8 cellular contexts compared by ENCODE assay signal in the genomic region with DNA sequence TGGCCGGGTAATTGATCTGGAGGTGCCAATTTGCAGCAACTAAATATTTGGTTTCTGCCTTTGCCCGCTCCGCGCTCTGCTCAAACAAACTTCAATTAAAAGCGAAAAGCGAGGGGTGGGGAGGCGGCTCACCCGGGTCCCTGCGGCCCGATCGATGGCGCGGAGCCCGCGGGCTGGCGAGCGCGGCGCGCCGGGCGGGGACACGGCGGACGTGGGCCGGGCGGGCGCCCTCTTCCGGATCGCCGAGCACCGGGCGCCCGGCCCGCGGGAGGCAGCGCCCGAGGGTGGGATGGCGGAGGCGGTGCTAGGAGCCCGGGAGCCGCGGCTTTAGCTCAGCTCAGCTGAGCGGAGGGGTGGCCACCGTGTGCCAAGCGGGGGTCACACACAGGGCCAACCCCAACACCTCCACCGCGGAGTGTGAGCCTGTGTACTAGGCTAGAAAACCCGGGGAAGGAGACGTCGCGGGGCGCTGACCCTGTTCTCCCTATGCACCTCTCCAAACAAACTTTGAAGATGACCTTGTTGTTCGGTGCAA. TPM values are rescaled to one million over a fixed set of nuclear protein-coding genes. Genes with fewer than 3 reads are reported as not detected.
DNase-seq lines count a peak whose midpoint lies in the region; ATAC-seq and TF ChIP-seq lines count a peak whose summit lies in the region.

No MANE protein-coding gene starts in this region.

- H3K27me3 Mint-ChIP-seq in brain, result peaks cover 13% of the 10 kb centered on the region

- TF ChIP-seq CTCF in brain (conservative IDR thresholded peaks at IDR 0.05), result peak; percentile 28 to 56

- H3K27ac Mint-ChIP-seq in brain, result peak overlapping the region in 1 of 5 experiments; percentile 89

- H3K9me3 Mint-ChIP-seq in brain, result peaks cover 0 to 2% (median 0%) of the 10 kb centered on the region in 5 experiments

- DNase-seq in DMS79 treated with DMSO at 0.1 percent for 48 hours (lab: John Stamatoyannopoulos, UW) (peak; percentile 22), SW480 (ENCODE audit: low spot score) (peak; percentile 59), iris pigment epithelial cell (ENCODE audit: low read depth) (peak; percentile 25)
- no peak for DNase-seq in Jurkat, Clone E6-1 (ENCODE audit: low read depth, low spot score)
- peak; percentile 9 to 42 for DNase-seq in stimulated activated CD4-positive, alpha-beta T cell treated with anti-CD3 and anti-CD28 coated beads, Interleukin-1b, Interleukin-23, amount 100 ng/mL, for 4 hours (ENCODE audit: low read depth in 2 of 2)

- peak overlapping the region; percentile 37 for H3K4me3 ChIP-seq in Jurkat, Clone E6-1 (ENCODE audit: low read length)

- ATAC-seq in GM18502 (IDR thresholded peaks at IDR 0.05; ENCODE audit: poor library complexity, unreplicated experiment) (no peak), GM19351 (IDR thresholded peaks at IDR 0.05; ENCODE audit: unreplicated experiment) (no peak)

- peaks cover 9% of the 10 kb centered on the region for H3K36me3 Mint-ChIP-seq in brain

- H3K4me1 Mint-ChIP-seq in brain, result peaks cover 58% of the 10 kb centered on the region

- H3K4me3 Mint-ChIP-seq in brain, result peak overlapping the region; percentile 81 to 89 (median 86)

RNA-seq across cellular contexts. Expression of a gene that starts 32.2 kb away (rescaled TPM):
- 47.0 TPM for polyA plus RNA-seq in Jurkat, Clone E6-1 (2012; ENCODE audit: insufficient read depth, insufficient read length)
- polyA plus RNA-seq in brain (ENCODE audit: insufficient read depth, low read depth, low replicate concordance), result 95.0 TPM

RNA-seq across cellular contexts. Expression of a gene that starts 41.9 kb away (rescaled TPM):
- polyA plus RNA-seq in Jurkat, Clone E6-1 (2012; ENCODE audit: insufficient read depth, insufficient read length), result 180 TPM
- 60.8 TPM for polyA plus RNA-seq in brain (ENCODE audit: insufficient read depth, low read depth, low replicate concordance)

RNA-seq across cellular contexts. Expression of a gene that starts 51.1 kb away (rescaled TPM):
- 11.5 TPM for polyA plus RNA-seq in Jurkat, Clone E6-1 (2012; ENCODE audit: insufficient read depth, insufficient read length)
- 47.6 TPM for polyA plus RNA-seq in brain (ENCODE audit: insufficient read depth, low read depth, low replicate concordance)
